ENCODE assay signal across 9 cellular contexts in genomic region chr22:25027959-25028840, GRCh38.
A peak's percentile ranks its signal among the peaks of the same experiment; 100 is the strongest.
DNase-seq lines count a peak whose midpoint lies in the region; ATAC-seq, FAIRE-seq and TF ChIP-seq lines count a peak whose summit lies in the region.
"Had no signal": no experiment of that assay in that cellular context is flagged by ENCODE, and none has a peak within 500 bp of the region (broad histone marks: within the 10 kb centered on the region; RNA-seq: fewer than 3 reads in every experiment).

No MANE protein-coding gene starts in this region.

- H3K14ac ChIP-seq in H9 (ENCODE audit: insufficient read depth, low read length) = no peak overlapping the region; the same call in 1 of the 2 replicates

- no peak overlapping the region for H2BK12ac ChIP-seq in H9 (ENCODE audit: insufficient read length, low read depth, low read length)

- H3K4me1 ChIP-seq in H9 (ENCODE audit: insufficient read depth, low read length) = no peaks in the 10 kb centered on the region; the same call in 1 of the 2 replicates
- peaks cover 7% of the 10 kb centered on the region for H3K4me1 ChIP-seq in astrocyte (ENCODE audit: insufficient read depth, low read length)

- H4K8ac ChIP-seq in H9 (replicated peaks; ENCODE audit: insufficient read length, low read depth, low read length) = no peak overlapping the region

- H3K27me3 ChIP-seq in H9 (ENCODE audit: insufficient read depth, low read length) (no peaks in the 10 kb centered on the region), astrocyte (ENCODE audit: insufficient read depth, low read length) (no peaks in the 10 kb centered on the region), layer of hippocampus (ENCODE audit: control insufficient read depth, insufficient read depth, low read length) (no peaks in the 10 kb centered on the region)

- no peak overlapping the region for H2BK120ac ChIP-seq in H9 (ENCODE audit: low read depth, low read length, poor library complexity, severe bottlenecking)

- no peak for FAIRE-seq in astrocyte (lab: Jason Lieb, UNC)
- FAIRE-seq: G401.6 had no signal

- H3K4me3 Mint-ChIP-seq in H9 (no peak overlapping the region), astrocyte (ENCODE audit: unreplicated experiment) (no peak overlapping the region)

- H2BK20ac ChIP-seq in H9 (ENCODE audit: low read depth, low read length, poor library complexity, severe bottlenecking) = no peak overlapping the region

- no peak overlapping the region for H2AFZ ChIP-seq in H9 (ENCODE audit: low read length)
- H2AFZ ChIP-seq in astrocyte (ENCODE audit: low read depth, low read length) = peak overlapping the region; percentile 77

- peak; percentile 76 for DNase-seq in H9
- no peak for DNase-seq in astrocyte (ENCODE audit: low read depth)
- no peak for DNase-seq in GM19238 (ENCODE audit: insufficient read length, low spot score)
- DNase-seq in NCI-H1105 treated with DMSO at 0.1 percent for 48 hours (lab: John Stamatoyannopoulos, UW) = no peak
- DNase-seq in NCI-H2029 treated with DMSO at 0.1 percent for 48 hours (lab: John Stamatoyannopoulos, UW) = no peak

- no peak overlapping the region for H3T11ph ChIP-seq in H9 (ENCODE audit: low read length)

- no peak overlapping the region for H2BK15ac ChIP-seq in H9 (ENCODE audit: low read depth, low read length)

- no peak overlapping the region for H3K4me2 ChIP-seq in H9 (ENCODE audit: insufficient read depth, insufficient read length, low read length)
- H3K4me2 ChIP-seq in astrocyte (ENCODE audit: low read length) = no peak overlapping the region

- H3K9me3 Mint-ChIP-seq in H9 (no peaks in the 10 kb centered on the region), astrocyte (ENCODE audit: unreplicated experiment) (no peaks in the 10 kb centered on the region)

- H3K27me3 Mint-ChIP-seq in H9 (ENCODE audit: low read depth) (no peaks in the 10 kb centered on the region), astrocyte (ENCODE audit: low read depth, unreplicated experiment) (no peaks in the 10 kb centered on the region)

- no peaks in the 10 kb centered on the region for H3K36me3 ChIP-seq in astrocyte (ENCODE audit: insufficient read depth, low read length)

- no peaks in the 10 kb centered on the region for H3K23me2 ChIP-seq in H9 (ENCODE audit: insufficient read length, low read depth, low read length, poor library complexity, severe bottlenecking)

- H3K4ac ChIP-seq in H9 (ENCODE audit: low read depth, low read length) = no peak overlapping the region

- H4K20me1 ChIP-seq in H9 (ENCODE audit: control insufficient read depth, insufficient read depth, insufficient read length) = no peaks in the 10 kb centered on the region
- H4K20me1 ChIP-seq in astrocyte (ENCODE audit: insufficient read depth, low read length) = no peaks in the 10 kb centered on the region

- WGBS in H9 (ENCODE audit: extremely low coverage, insufficient read length, low lambda C conversion rate) = no CpG with 5 or more reads among the region's 45 CpGs

- H4K91ac ChIP-seq in H9 (ENCODE audit: insufficient read length, low read depth, low read length) = no peak overlapping the region

- H3K18ac ChIP-seq in H9 (ENCODE audit: insufficient read length, low read depth, low read length) = no peak overlapping the region

- H2AK5ac ChIP-seq in H9 (ENCODE audit: insufficient read length, low read length) = no peak overlapping the region

- TF ChIP-seq CTCF in 22Rv1 (IDR thresholded peaks at IDR 0.05) (peak; percentile 41), H9 (conservative IDR thresholded peaks at IDR 0.05) (peak; percentile 74), astrocyte (IDR thresholded peaks at IDR 0.05; ENCODE audit: insufficient read depth, low read depth, low read length) (peak; percentile 24)

- H3K36me3 Mint-ChIP-seq in H9 (ENCODE audit: insufficient read depth in 1 of 3, low read depth in 3 of 3) = peaks cover 2 to 24% (median 23%) of the 10 kb centered on the region in 3 experiments; a peak in 4 of 7 replicates
- peaks cover 1% of the 10 kb centered on the region for H3K36me3 Mint-ChIP-seq in astrocyte (ENCODE audit: low read depth, unreplicated experiment)

- H3K27ac ChIP-seq in 22Rv1 (no peak overlapping the region), H9 (ENCODE audit: insufficient read length, low read depth, low read length) (no peak overlapping the region), astrocyte (ENCODE audit: low read depth, low read length) (no peak overlapping the region), layer of hippocampus (ENCODE audit: low read depth, low read length) (peak overlapping the region; percentile 62)

- H3K4me3 ChIP-seq in astrocyte (ENCODE audit: insufficient read depth, low read depth, low read length) = no peak overlapping the region

- no peaks in the 10 kb centered on the region for H3K9me3 ChIP-seq in H9 (ENCODE audit: control insufficient read depth, low read depth, low read length)
- H3K9me3 ChIP-seq in astrocyte (ENCODE audit: insufficient read depth, low read depth, low read length) = no peaks in the 10 kb centered on the region

- peak overlapping the region in 2 of 3 experiments; percentile 70 to 81; a peak in 5 of 7 replicates for H3K27ac Mint-ChIP-seq in H9
- no peak overlapping the region for H3K27ac Mint-ChIP-seq in astrocyte (ENCODE audit: unreplicated experiment)

- no peaks in the 10 kb centered on the region for H3K79me1 ChIP-seq in H9 (ENCODE audit: insufficient read depth, low read depth, low read length, poor library complexity, severe bottlenecking)

- H3K79me2 ChIP-seq in H9 (ENCODE audit: insufficient read depth, low read length) (no peaks in the 10 kb centered on the region), astrocyte (ENCODE audit: insufficient read depth, low read length) (no peaks in the 10 kb centered on the region)

- H3K56ac ChIP-seq in H9 (ENCODE audit: insufficient read length, low read depth, low read length) = no peak overlapping the region

- no peak overlapping the region for H4K5ac ChIP-seq in H9 (ENCODE audit: insufficient read length, low read depth, low read length)

- ATAC-seq in HG02852 (IDR thresholded peaks at IDR 0.05; ENCODE audit: unreplicated experiment) = no peak

- peaks cover 11 to 17% of the 10 kb centered on the region in 2 experiments for H3K4me1 Mint-ChIP-seq in H9
- peaks cover 13% of the 10 kb centered on the region for H3K4me1 Mint-ChIP-seq in astrocyte (ENCODE audit: low read depth, unreplicated experiment)

- H3K9ac ChIP-seq in H9 (ENCODE audit: extremely low read depth, insufficient read length, low read length) (no peak overlapping the region), astrocyte (ENCODE audit: low read length) (no peak overlapping the region)

- no peak overlapping the region for H3K23ac ChIP-seq in H9 (ENCODE audit: insufficient read length, low read depth, low read length)

- no peak overlapping the region for H2BK5ac ChIP-seq in H9 (ENCODE audit: insufficient read length, low read length)

Comparison
In these comparisons a context has a peak if more than half of its experiments do, and no peak if none do; other contexts are left out.
1. CTCF ChIP-seq: peak in every context shown above with its lines; median percentile 74 in H9; 41 in 22Rv1; 24 in astrocyte.